27 cellular contexts compared by ENCODE assay signal in genomic region chr10:129815898-129816665, GRCh38.
"Had no signal": no experiment of that assay in that cellular context is flagged by ENCODE, and none has a peak within 500 bp of the region (broad histone marks: within the 10 kb centered on the region; RNA-seq: fewer than 3 reads in every experiment).

No MANE protein-coding gene starts in this region.

- H3K4me1 Mint-ChIP-seq: activated CD4-positive, alpha-beta memory T cell treated with anti-CD3 and anti-CD28 coated beads, Interleukin-2, amount 10 ng/mL, durations not matched to agents 7 days and 5 days; activated CD4-positive, alpha-beta T cell treated with anti-CD3 and anti-CD28 coated beads, Interleukin-2, amount 10 ng/mL, durations not matched to agents 7 days and 5 days; T-helper 17 cell; WTC11 had no signal

- ATAC-seq: activated T-cell treated with anti-CD3 and anti-CD28 coated beads, Interleukin-2, amount 50 U/mL, for 72 hours; body of pancreas; esophagus mucosa; T-helper 17 cell; WTC11 had no signal

- H3K4me3 Mint-ChIP-seq: activated CD4-positive, alpha-beta memory T cell treated with anti-CD3 and anti-CD28 coated beads, Interleukin-2, amount 10 ng/mL, durations not matched to agents 7 days and 5 days; activated CD4-positive, alpha-beta T cell treated with anti-CD3 and anti-CD28 coated beads, Interleukin-2, amount 10 ng/mL, durations not matched to agents 7 days and 5 days; activated naive CD8-positive, alpha-beta T cell; activated T-cell treated with anti-CD3 and anti-CD28 coated beads, Interleukin-2, amount 50 U/mL, for 24 hours; activated T-cell treated with anti-CD3 and anti-CD28 coated beads, Interleukin-2, amount 50 U/mL, for 72 hours; endodermal cell; T-helper 17 cell; T-helper 2 cell treated with Interferon-gamma antibody and Interleukin-4, amounts not matched to agents 5 μg/mL and 100 μg/mL, for 36 hours; WTC11 had no signal

- H3K36me3 ChIP-seq: cardiac muscle cell, colonic mucosa had no signal

- H3K27me3 Mint-ChIP-seq: activated CD4-positive, alpha-beta memory T cell treated with anti-CD3 and anti-CD28 coated beads, Interleukin-2, amount 10 ng/mL, durations not matched to agents 7 days and 5 days; activated CD4-positive, alpha-beta T cell treated with anti-CD3 and anti-CD28 coated beads, Interleukin-2, amount 10 ng/mL, durations not matched to agents 7 days and 5 days; activated T-cell treated with anti-CD3 and anti-CD28 coated beads, Interleukin-2, amount 50 U/mL, for 24 hours had no signal

- H3K4me1 ChIP-seq: colonic mucosa had no signal

- H3K27ac ChIP-seq: body of pancreas, cardiac muscle cell, colonic mucosa had no signal

- H3K4me3 ChIP-seq: body of pancreas, cardiac muscle cell, colonic mucosa had no signal

- H3K27me3 ChIP-seq: body of pancreas, cardiac muscle cell, colonic mucosa had no signal

- H3K9me3 ChIP-seq: body of pancreas, colonic mucosa had no signal

- H3K9me3 Mint-ChIP-seq: activated CD4-positive, alpha-beta T cell treated with anti-CD3 and anti-CD28 coated beads, Interleukin-2, amount 10 ng/mL, durations not matched to agents 7 days and 5 days had no signal

- H3K27ac Mint-ChIP-seq: activated CD4-positive, alpha-beta memory T cell treated with anti-CD3 and anti-CD28 coated beads, Interleukin-2, amount 10 ng/mL, durations not matched to agents 7 days and 5 days; activated CD4-positive, alpha-beta T cell treated with anti-CD3 and anti-CD28 coated beads, Interleukin-2, amount 10 ng/mL, durations not matched to agents 7 days and 5 days; activated naive CD8-positive, alpha-beta T cell; activated T-cell treated with anti-CD3 and anti-CD28 coated beads, Interleukin-2, amount 50 U/mL, for 24 hours; activated T-cell treated with anti-CD3 and anti-CD28 coated beads, Interleukin-2, amount 50 U/mL, for 72 hours; endodermal cell; T-helper 17 cell; T-helper 2 cell treated with Interferon-gamma antibody and Interleukin-4, amounts not matched to agents 5 μg/mL and 100 μg/mL, for 36 hours; WTC11 had no signal

- DNase-seq: activated CD4-positive, alpha-beta memory T cell treated with anti-CD3 and anti-CD28 coated beads, Interleukin-2, amount 10 ng/mL, durations not matched to agents 7 days and 5 days; activated CD4-positive, alpha-beta T cell treated with anti-CD3 and anti-CD28 coated beads for 1 hour; activated CD4-positive, alpha-beta T cell treated with anti-CD3 and anti-CD28 coated beads for 4 hours; activated CD4-positive, alpha-beta T cell treated with anti-CD3 and anti-CD28 coated beads, Interleukin-2, amount 10 ng/mL, durations not matched to agents 7 days and 5 days; activated CD4-positive, alpha-beta T cell treated with anti-CD3 and anti-CD28 coated beads, Interleukin-2, amount 50 U/mL, for 4 hours; activated CD8-positive, alpha-beta memory T cell treated with anti-CD3 and anti-CD28 coated beads, Interleukin-2, amount 50 U/mL, for 48 hours; activated gamma-delta T cell; activated naive CD4-positive, alpha-beta T cell; activated naive CD4-positive, alpha-beta T cell treated with anti-CD3 and anti-CD28 coated beads, Interleukin-2, amount 50 U/mL, for 16 hours; activated T-cell treated with anti-CD3 and anti-CD28 coated beads for 4 hours; activated T-cell treated with anti-CD3 and anti-CD28 coated beads, Interleukin-2, amount 50 U/mL, for 24 hours; activated T-cell treated with anti-CD3 and anti-CD28 coated beads, Interleukin-2, amount 50 U/mL, for 72 hours; amniotic stem cell; anterior cingulate cortex; body of pancreas; central memory CD4-positive, alpha-beta T cell; cerebellar nuclear complex; colonic mucosa; effector memory CD4-positive, alpha-beta T cell; endodermal cell; T-helper 1 cell; T-helper 17 cell had no signal
